Comparison of ENCODE assay signal across 8 cellular contexts in the genomic region with DNA sequence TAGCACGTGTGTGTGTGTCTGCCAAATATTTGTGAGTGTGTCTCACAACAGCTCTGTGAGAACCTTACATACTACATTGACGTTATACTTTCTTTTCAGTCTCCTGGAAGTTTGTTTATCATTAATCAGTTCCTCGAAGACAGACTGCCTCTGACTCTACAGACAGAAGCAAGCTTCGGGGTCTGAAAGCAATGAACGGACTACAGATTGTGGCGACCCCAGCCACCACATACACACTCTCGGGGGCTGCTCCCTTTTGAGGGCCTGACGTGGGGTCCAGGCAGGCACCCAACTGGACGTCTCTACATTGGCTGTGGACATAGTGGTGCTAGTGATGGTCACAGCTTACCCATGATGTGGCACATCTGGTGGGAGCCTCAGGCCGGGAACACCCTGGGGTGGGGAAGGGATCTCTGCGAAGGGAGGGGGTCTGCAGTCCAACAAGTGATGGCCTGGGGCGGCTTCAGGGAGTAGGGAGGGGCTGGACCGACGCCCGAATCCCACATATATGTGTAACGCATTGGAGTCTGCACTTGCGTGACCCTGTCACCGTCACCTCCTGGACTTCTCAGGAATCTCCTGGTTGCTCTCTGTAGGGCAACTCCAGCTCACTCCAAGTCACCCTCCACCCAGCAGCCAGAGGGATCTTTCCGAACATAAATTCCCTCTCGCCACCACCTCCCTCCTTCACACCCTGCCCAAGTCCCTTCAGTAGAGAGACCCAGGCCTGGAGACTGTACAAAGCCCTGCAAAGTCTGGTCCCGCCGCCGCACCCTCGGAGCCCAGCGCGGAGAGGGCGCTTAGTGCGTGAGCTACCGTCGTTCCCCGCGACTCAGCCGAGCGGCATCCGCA.
DNase-seq lines count a peak whose midpoint lies in the region; ATAC-seq and TF ChIP-seq lines count a peak whose summit lies in the region.

No MANE protein-coding gene starts in this region.

- no peak overlapping the region for H3K27ac ChIP-seq in iPS-20b (ENCODE audit: low read length)

- peak overlapping the region; percentile 61 for H3K4me3 Mint-ChIP-seq in stimulated activated effector memory CD8-positive, alpha-beta T cell treated with anti-CD3 and anti-CD28 coated beads, Interleukin-12 subunit alpha, Interleukin-12 subunit beta, amount 100 ng/mL, for 72 hours

- H3K27ac Mint-ChIP-seq in stimulated activated effector memory CD8-positive, alpha-beta T cell treated with anti-CD3 and anti-CD28 coated beads, Interleukin-12 subunit alpha, Interleukin-12 subunit beta, amount 100 ng/mL, for 72 hours: no peak overlapping the region

- H3K4me3 ChIP-seq in HFF-Myc (replicated peaks; ENCODE audit: low read depth, low read length) (peak overlapping the region; percentile 40), iPS-20b (ENCODE audit: low read length) (peak overlapping the region; percentile 77)

- no peak for TF ChIP-seq CTCF in HFF-Myc (IDR thresholded peaks at IDR 0.05; ENCODE audit: low read depth, low read length, missing control alignments)

- no peaks in the 10 kb centered on the region for H3K36me3 ChIP-seq in iPS-20b (ENCODE audit: insufficient read depth, low read depth, low read length)

- H3K27me3 ChIP-seq in iPS-20b (ENCODE audit: insufficient read depth, low read length): peaks cover 74% of the 10 kb centered on the region

- H3K9me3 Mint-ChIP-seq in stimulated activated effector memory CD8-positive, alpha-beta T cell treated with anti-CD3 and anti-CD28 coated beads, Interleukin-12 subunit alpha, Interleukin-12 subunit beta, amount 100 ng/mL, for 72 hours: peaks cover 8% of the 10 kb centered on the region

- no peak for DNase-seq in HFF-Myc (ENCODE audit: extremely low read depth, low read depth)
- DNase-seq in amniotic epithelial cell (ENCODE audit: low read depth): peak; percentile 5
- peak in 1 of 2 donors; percentile 33 for DNase-seq in stimulated activated effector memory CD8-positive, alpha-beta T cell treated with anti-CD3 and anti-CD28 coated beads, Interleukin-12 subunit alpha, Interleukin-12 subunit beta, amount 100 ng/mL, for 72 hours (ENCODE audit: low spot score in 2 of 2)
- DNase-seq in iPS-NIHi11 (ENCODE audit: low spot score): no peak

- no peaks in the 10 kb centered on the region; the same call in 1 of the 2 replicates for H3K9me3 ChIP-seq in iPS-20b (ENCODE audit: insufficient read depth, low read depth, low read length)

- peaks cover 4% of the 10 kb centered on the region for H3K4me1 Mint-ChIP-seq in stimulated activated effector memory CD8-positive, alpha-beta T cell treated with anti-CD3 and anti-CD28 coated beads, Interleukin-12 subunit alpha, Interleukin-12 subunit beta, amount 100 ng/mL, for 72 hours

- peak overlapping the region; percentile 66 for H3K9ac ChIP-seq in iPS-20b (ENCODE audit: low read depth, low read length)

- H3K36me3 Mint-ChIP-seq in stimulated activated effector memory CD8-positive, alpha-beta T cell treated with anti-CD3 and anti-CD28 coated beads, Interleukin-12 subunit alpha, Interleukin-12 subunit beta, amount 100 ng/mL, for 72 hours: no peaks in the 10 kb centered on the region

- no peak for ATAC-seq in stimulated activated effector memory CD8-positive, alpha-beta T cell treated with anti-CD3 and anti-CD28 coated beads, Interleukin-12 subunit alpha, Interleukin-12 subunit beta, amount 100 ng/mL, for 72 hours
- no peak for ATAC-seq in GM21423 (IDR thresholded peaks at IDR 0.05; ENCODE audit: unreplicated experiment)
- ATAC-seq in HG03521 (IDR thresholded peaks at IDR 0.05; ENCODE audit: unreplicated experiment): no peak
- no peak for ATAC-seq in GM21786 (IDR thresholded peaks at IDR 0.05; ENCODE audit: unreplicated experiment)

- no peaks in the 10 kb centered on the region; the same call in 1 of the 2 replicates for H3K4me1 ChIP-seq in iPS-20b (ENCODE audit: insufficient read depth, low read length)
